Comparison of ENCODE assay signal across 31 cellular contexts in the genomic region with DNA sequence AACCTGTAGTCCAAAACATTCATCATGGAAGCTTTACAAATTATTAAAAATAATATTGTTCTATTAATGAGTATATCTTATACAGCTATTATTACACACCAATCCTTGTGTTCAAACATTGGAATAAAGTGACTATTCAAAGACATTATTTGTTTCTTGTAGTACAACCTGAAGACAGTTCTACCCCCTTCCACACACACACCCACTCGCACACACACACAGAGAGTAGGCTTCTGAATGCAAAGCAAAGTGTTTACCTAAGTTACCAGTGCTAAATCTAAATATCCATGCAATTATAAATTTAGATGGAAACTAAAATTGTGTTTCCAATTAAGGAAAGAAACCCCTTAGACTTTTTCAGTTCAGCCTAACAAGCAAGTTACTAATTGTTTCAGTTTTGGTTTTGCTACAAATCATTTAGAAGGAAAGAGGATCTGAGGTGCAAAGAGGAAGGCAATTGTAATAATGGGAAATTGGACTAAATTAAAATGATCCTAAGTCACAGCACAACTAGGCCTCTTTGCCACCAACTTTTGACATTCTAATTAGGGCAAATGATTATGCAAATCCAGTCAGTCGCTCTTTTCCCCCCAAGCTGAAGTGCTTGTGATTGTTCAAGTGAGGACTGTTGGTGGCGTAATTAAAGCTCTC. TPM values are rescaled to one million over a fixed set of nuclear protein-coding genes. Genes with fewer than 3 reads are reported as not detected.
A peak's percentile ranks its signal among the peaks of the same experiment; 100 is the strongest.
DNase-seq lines count a peak whose midpoint lies in the region; ATAC-seq and TF ChIP-seq lines count a peak whose summit lies in the region.
"Had no signal": no experiment of that assay in that cellular context is flagged by ENCODE, and none has a peak within 500 bp of the region (broad histone marks: within the 10 kb centered on the region; RNA-seq: fewer than 3 reads in every experiment).

No MANE protein-coding gene starts in this region.

- TF ChIP-seq CTCF in GM23338 (conservative IDR thresholded peaks at IDR 0.05; ENCODE audit: low read depth in 2 of 2) = no peak

- H3K4me1 ChIP-seq in GM23338 (ENCODE audit: insufficient read depth) = peaks cover 15% of the 10 kb centered on the region
- H3K4me1 ChIP-seq: tibial nerve had no signal

- H3K4me3 Mint-ChIP-seq in GM23338 = no peak overlapping the region
- H3K4me3 Mint-ChIP-seq: activated naive CD8-positive, alpha-beta T cell treated with anti-CD3 and anti-CD28 coated beads, Interleukin-2, amount 10 ng/mL, durations not matched to agents 7 days and 5 days; CD8-positive, alpha-beta T cell; natural killer cell treated with Interleukin-12 subunit alpha and Interleukin-12 subunit beta and Interleukin-15 and Interleukin-18, amount 100 ng/mL, for 72 hours; stimulated activated naive CD8-positive, alpha-beta T cell treated with anti-CD3 and anti-CD28 coated beads, Interleukin-15, Interleukin-2, amounts not matched to agents 100 ng/mL and 50 ng/mL, for 24 hours had no signal

- H3K36me3 Mint-ChIP-seq in GM23338 (ENCODE audit: low read depth) = no peaks in the 10 kb centered on the region
- H3K36me3 Mint-ChIP-seq: activated naive CD8-positive, alpha-beta T cell treated with anti-CD3 and anti-CD28 coated beads, Interleukin-2, amount 10 ng/mL, durations not matched to agents 7 days and 5 days; CD8-positive, alpha-beta T cell; natural killer cell treated with Interleukin-12 subunit alpha and Interleukin-12 subunit beta and Interleukin-15 and Interleukin-18, amount 100 ng/mL, for 72 hours had no signal

- no peaks in the 10 kb centered on the region for H3F3A ChIP-seq in GM23338 (replicated peaks; ENCODE audit: low read depth)

- no peak overlapping the region for H3K27ac Mint-ChIP-seq in GM23338
- H3K27ac Mint-ChIP-seq: activated naive CD8-positive, alpha-beta T cell treated with anti-CD3 and anti-CD28 coated beads, Interleukin-2, amount 10 ng/mL, durations not matched to agents 7 days and 5 days; activated T-helper 2 cell treated with anti-CD3 and anti-CD28 coated beads, Interferon-gamma antibody, Interleukin-2, Interleukin-4, amounts not matched to agents 10 μg/mL and 5 μg/mL and 100 μg/mL, durations not matched to agents 14 hours and 24 hours and 36 hours; CD8-positive, alpha-beta T cell; natural killer cell treated with Interleukin-12 subunit alpha and Interleukin-12 subunit beta and Interleukin-15 and Interleukin-18, amount 100 ng/mL, for 72 hours; stimulated activated naive CD8-positive, alpha-beta T cell treated with anti-CD3 and anti-CD28 coated beads, Interleukin-15, Interleukin-2, amounts not matched to agents 100 ng/mL and 50 ng/mL, for 24 hours had no signal

- peaks cover 11% of the 10 kb centered on the region; the same call in 1 of the 2 replicates for H3K27me3 ChIP-seq in GM23338 (ENCODE audit: insufficient read depth)
- H3K27me3 ChIP-seq: ovary, tibial nerve had no signal

- ATAC-seq in GM18868 (IDR thresholded peaks at IDR 0.05; ENCODE audit: unreplicated experiment) = peak; percentile 62
- no peak for ATAC-seq in GM23338
- ATAC-seq in HG03565 (IDR thresholded peaks at IDR 0.05; ENCODE audit: unreplicated experiment) = no peak
- ATAC-seq: CD8-positive, alpha-beta T cell; K562; natural killer cell treated with Interleukin-12 subunit alpha and Interleukin-12 subunit beta and Interleukin-15 and Interleukin-18, amount 100 ng/mL, for 72 hours; right cardiac atrium had no signal

- peak overlapping the region; percentile 16; the same call in 1 of the 2 replicates for H3K4me2 ChIP-seq in GM23338
- H3K4me2 ChIP-seq: SK-N-SH had no signal

- DNase-seq in GM23338 (ENCODE audit: low spot score) = no peak
- peak; percentile 18 for DNase-seq in NCI-H524 treated with DMSO at 0.1 percent for 48 hours (lab: John Stamatoyannopoulos, UW)
- peak; percentile 80 for DNase-seq in retina
- no peak for DNase-seq in NCI-H1436 (lab: John Stamatoyannopoulos, UW)
- no peak for DNase-seq in KG1 (lab: John Stamatoyannopoulos, UW)
- DNase-seq: activated CD8-positive, alpha-beta memory T cell treated with anti-CD3 and anti-CD28 coated beads, Interleukin-2, amount 50 U/mL, for 48 hours; activated naive CD8-positive, alpha-beta T cell treated with anti-CD3 and anti-CD28 coated beads, Interleukin-2, amount 10 ng/mL, durations not matched to agents 7 days and 5 days; CD8-positive, alpha-beta T cell; cerebellar nuclear complex; DND-41; effector CD4-positive, alpha-beta T cell; erythroblast; foreskin fibroblast; midbrain; NCI-H187 treated with DMSO at 0.1 percent for 48 hours; NCI-H446; ovary; right cardiac atrium; SK-N-SH; stimulated activated CD4-positive, alpha-beta T cell treated with anti-CD3 and anti-CD28 coated beads, Interleukin-12 subunit alpha, Interleukin-12 subunit beta, amount 100 ng/mL, for 4 hours; stimulated activated CD4-positive, alpha-beta T cell treated with anti-CD3 and anti-CD28 coated beads, Interleukin-4, amount 100 ng/mL, for 4 hours had no signal

- H3K79me2 ChIP-seq in GM23338 (replicated peaks; ENCODE audit: insufficient read depth) = no peaks in the 10 kb centered on the region

- no peak overlapping the region for H3K4me3 ChIP-seq in GM23338
- H3K4me3 ChIP-seq: K562, ovary, tibial nerve had no signal

- peaks cover 20% of the 10 kb centered on the region for H3K4me1 Mint-ChIP-seq in GM23338

- no peaks in the 10 kb centered on the region for H3K9me3 Mint-ChIP-seq in GM23338
- H3K9me3 Mint-ChIP-seq: activated naive CD8-positive, alpha-beta T cell treated with anti-CD3 and anti-CD28 coated beads, Interleukin-2, amount 10 ng/mL, durations not matched to agents 7 days and 5 days; activated T-helper 2 cell treated with anti-CD3 and anti-CD28 coated beads, Interferon-gamma antibody, Interleukin-2, Interleukin-4, amounts not matched to agents 10 μg/mL and 5 μg/mL and 100 μg/mL, durations not matched to agents 14 hours and 24 hours and 36 hours; CD8-positive, alpha-beta T cell; natural killer cell treated with Interleukin-12 subunit alpha and Interleukin-12 subunit beta and Interleukin-15 and Interleukin-18, amount 100 ng/mL, for 72 hours; stimulated activated naive CD8-positive, alpha-beta T cell treated with anti-CD3 and anti-CD28 coated beads, Interleukin-15, Interleukin-2, amounts not matched to agents 100 ng/mL and 50 ng/mL, for 24 hours had no signal

- no peaks in the 10 kb centered on the region for H3K9me2 ChIP-seq in GM23338 (ENCODE audit: insufficient read depth)
- H3K9me2 ChIP-seq: SK-N-SH had no signal

- H3K36me3 ChIP-seq in GM23338 (ENCODE audit: insufficient read depth) = no peaks in the 10 kb centered on the region
- H3K36me3 ChIP-seq: ovary, tibial nerve had no signal

- H2AFZ ChIP-seq in GM23338 = no peak overlapping the region

- H3K27me3 Mint-ChIP-seq in GM23338 (ENCODE audit: insufficient read depth, low read depth, poor library complexity) = peaks cover 2% of the 10 kb centered on the region

- no peaks in the 10 kb centered on the region for H4K20me1 ChIP-seq in GM23338 (replicated peaks; ENCODE audit: insufficient read depth)

- no peak overlapping the region for H3K27ac ChIP-seq in GM23338 (ENCODE audit: low read depth)
- H3K27ac ChIP-seq: ovary, tibial nerve had no signal

TF ChIP-seq in GM23338, 12 proteins besides CTCF, POLR2A, EP300 and RAD21 (continues in another document):
- no peak for TF ChIP-seq JUNB (IDR thresholded peaks at IDR 0.05; ENCODE audit: unreplicated experiment)
- TF ChIP-seq, protein P1, sequence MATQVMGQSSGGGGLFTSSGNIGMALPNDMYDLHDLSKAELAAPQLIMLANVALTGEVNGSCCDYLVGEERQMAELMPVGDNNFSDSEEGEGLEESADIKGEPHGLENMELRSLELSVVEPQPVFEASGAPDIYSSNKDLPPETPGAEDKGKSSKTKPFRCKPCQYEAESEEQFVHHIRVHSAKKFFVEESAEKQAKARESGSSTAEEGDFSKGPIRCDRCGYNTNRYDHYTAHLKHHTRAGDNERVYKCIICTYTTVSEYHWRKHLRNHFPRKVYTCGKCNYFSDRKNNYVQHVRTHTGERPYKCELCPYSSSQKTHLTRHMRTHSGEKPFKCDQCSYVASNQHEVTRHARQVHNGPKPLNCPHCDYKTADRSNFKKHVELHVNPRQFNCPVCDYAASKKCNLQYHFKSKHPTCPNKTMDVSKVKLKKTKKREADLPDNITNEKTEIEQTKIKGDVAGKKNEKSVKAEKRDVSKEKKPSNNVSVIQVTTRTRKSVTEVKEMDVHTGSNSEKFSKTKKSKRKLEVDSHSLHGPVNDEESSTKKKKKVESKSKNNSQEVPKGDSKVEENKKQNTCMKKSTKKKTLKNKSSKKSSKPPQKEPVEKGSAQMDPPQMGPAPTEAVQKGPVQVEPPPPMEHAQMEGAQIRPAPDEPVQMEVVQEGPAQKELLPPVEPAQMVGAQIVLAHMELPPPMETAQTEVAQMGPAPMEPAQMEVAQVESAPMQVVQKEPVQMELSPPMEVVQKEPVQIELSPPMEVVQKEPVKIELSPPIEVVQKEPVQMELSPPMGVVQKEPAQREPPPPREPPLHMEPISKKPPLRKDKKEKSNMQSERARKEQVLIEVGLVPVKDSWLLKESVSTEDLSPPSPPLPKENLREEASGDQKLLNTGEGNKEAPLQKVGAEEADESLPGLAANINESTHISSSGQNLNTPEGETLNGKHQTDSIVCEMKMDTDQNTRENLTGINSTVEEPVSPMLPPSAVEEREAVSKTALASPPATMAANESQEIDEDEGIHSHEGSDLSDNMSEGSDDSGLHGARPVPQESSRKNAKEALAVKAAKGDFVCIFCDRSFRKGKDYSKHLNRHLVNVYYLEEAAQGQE (IDR thresholded peaks at IDR 0.05; ENCODE audit: unreplicated experiment) = no peak
- TF ChIP-seq NANOG (IDR thresholded peaks at IDR 0.05; ENCODE audit: borderline replicate concordance) = no peak
- TF ChIP-seq EZH2 (IDR thresholded peaks at IDR 0.05; ENCODE audit: low read depth, unreplicated experiment) = no peak
- no peak for TF ChIP-seq EZH2phosphoT487 (IDR thresholded peaks at IDR 0.05; ENCODE audit: unreplicated experiment)
- TF ChIP-seq ZNF331 (CRISPR knock-in tag; IDR thresholded peaks at IDR 0.05; ENCODE audit: low read depth) = no peak

RNA-seq across cellular contexts. Expression of gene ATOH7, which starts 19.8 kb away (rescaled TPM):
- total RNA-seq in GM23338 (2014; rRNA removed; shearing (Covaris generic)) = 1.2 and 1.8 TPM in 2 replicates
- polyA plus RNA-seq in GM23338 (2016; fragmentation: Nextera tagmentation; extraction: Ambion mirVana) = 0.23 TPM in 1 of 2 replicates, not detected in the other
- total RNA-seq: activated naive CD8-positive, alpha-beta T cell treated with anti-CD3 and anti-CD28 coated beads, Interleukin-2, amount 10 ng/mL, durations not matched to agents 7 days and 5 days; activated T-helper 2 cell treated with anti-CD3 and anti-CD28 coated beads, Interferon-gamma antibody, Interleukin-2, Interleukin-4, amounts not matched to agents 10 μg/mL and 5 μg/mL and 100 μg/mL, durations not matched to agents 14 hours and 24 hours and 36 hours; CD8-positive, alpha-beta T cell; HT-29; K562; natural killer cell treated with Interleukin-12 subunit alpha and Interleukin-12 subunit beta and Interleukin-15 and Interleukin-18, amount 100 ng/mL, for 72 hours; right cardiac atrium; RPMI7951; T-helper 2 cell treated with Interferon-gamma antibody and Interleukin-4, amounts not matched to agents 100 ng/mL and 5 ng/mL, for 36 hours had no signal
- polyA plus RNA-seq: K562 had no signal

Comparison
In these comparisons a context has a peak if more than half of its experiments do, and no peak if none do; other contexts are left out.
1. DNase-seq: peak in NCI-H524 treated with DMSO at 0.1 percent for 48 hours (single experiment) and retina (single experiment); none in GM23338 (single experiment), NCI-H1436 (single experiment) and KG1 (single experiment).